In the genomic region with DNA sequence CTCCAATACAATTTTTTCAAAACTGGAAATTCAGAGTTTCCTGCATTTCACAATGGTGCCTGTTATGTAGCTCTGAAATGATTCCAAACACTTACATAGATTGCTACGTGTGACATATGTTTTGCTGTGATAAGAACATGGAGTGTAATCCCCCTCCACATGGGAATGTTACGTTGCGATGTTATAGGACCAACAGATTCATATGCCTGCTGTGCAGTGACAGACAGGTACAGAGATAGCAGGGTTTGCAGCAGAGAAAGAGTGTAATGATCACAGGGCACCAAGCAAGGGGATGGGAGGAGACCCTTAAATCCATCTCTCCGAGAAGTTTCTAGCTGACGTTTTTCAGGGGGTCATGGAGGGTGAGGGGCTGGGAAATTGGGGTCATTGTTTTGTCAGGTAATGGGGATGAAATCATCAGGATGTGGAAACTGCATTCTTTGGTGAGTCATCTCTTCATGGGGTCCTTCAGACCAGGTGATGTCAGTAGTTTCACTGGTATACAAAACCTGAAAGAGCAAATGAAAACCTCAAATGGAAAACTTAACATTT, we compare ENCODE assay signal across 17 cellular contexts.
DNase-seq lines count a peak whose midpoint lies in the region; TF ChIP-seq lines count a peak whose summit lies in the region.
"Had no signal": no experiment of that assay in that cellular context is flagged by ENCODE, and none has a peak within 500 bp of the region (broad histone marks: within the 10 kb centered on the region; RNA-seq: fewer than 3 reads in every experiment).

No MANE protein-coding gene starts in this region.

- no peaks in the 10 kb centered on the region for H3K36me3 Mint-ChIP-seq in brain
- H3K36me3 Mint-ChIP-seq: mesothelial cell of epicardium had no signal

- peak overlapping the region in 1 of 5 experiments; percentile 7 for H3K4me3 Mint-ChIP-seq in brain
- H3K4me3 Mint-ChIP-seq: mesothelial cell of epicardium had no signal

- TF ChIP-seq CTCF in brain (conservative IDR thresholded peaks at IDR 0.05) (no peak), foreskin fibroblast (IDR thresholded peaks at IDR 0.05; ENCODE audit: low read depth, low read length) (no peak)

- peaks cover 0 to 2% (median 0%) of the 10 kb centered on the region in 5 experiments for H3K9me3 Mint-ChIP-seq in brain
- H3K9me3 Mint-ChIP-seq: mesothelial cell of epicardium had no signal

- peaks cover 5% of the 10 kb centered on the region for H3K27me3 Mint-ChIP-seq in brain

- H3K4me3 ChIP-seq in foreskin fibroblast (ENCODE audit: low read depth in 1 of 2, low read length in 2 of 2), result no peak overlapping the region
- H3K4me3 ChIP-seq: coronary artery had no signal

- DNase-seq in DMS53 treated with DMSO at 0.1 percent for 48 hours (lab: John Stamatoyannopoulos, UW; ENCODE audit: unreplicated experiment) (peak; percentile 47), HT1080 (ENCODE audit: low read depth) (peak; percentile 69), kidney glomerular epithelial cell (lab: John Stamatoyannopoulos, UW) (peak; percentile 84), NCI-H510A (lab: John Stamatoyannopoulos, UW) (no peak), foreskin fibroblast (no peak), posterior vena cava (ENCODE audit: low spot score) (no peak)
- DNase-seq in stimulated activated CD4-positive, alpha-beta T cell treated with anti-CD3 and anti-CD28 coated beads, Interleukin-1b, Interleukin-23, amount 100 ng/mL, for 48 hours, result no peak
- DNase-seq: activated CD4-positive, alpha-beta T cell treated with anti-CD3 and anti-CD28 coated beads, Interleukin-2, amount 50 U/mL, for 1 hour; activated naive CD4-positive, alpha-beta T cell treated with Interleukin-2 at 50 U/mL for 16 hours; C1 segment of cervical spinal cord; NCI-H1436 treated with DMSO at 0.1 percent for 48 hours; NK-92 treated with Interleukin-12 subunit alpha and Interleukin-12 subunit beta, amount 100 ng/mL, for 24 hours; stimulated activated naive CD4-positive, alpha-beta T cell; T-helper 1 cell had no signal

- intact Hi-C loops in posterior vena cava (cut with DNase I), result no loop called here

- peaks cover 29% of the 10 kb centered on the region for H3K4me1 Mint-ChIP-seq in brain

- H3K27ac Mint-ChIP-seq in brain, result peak overlapping the region in 3 of 5 experiments; percentile 13 to 60 (median 23)
- H3K27ac Mint-ChIP-seq: mesothelial cell of epicardium had no signal

Comparison
In these comparisons a context has a peak if more than half of its experiments do, and no peak if none do; other contexts are left out.
1. DNase-seq: peak in DMS53 treated with DMSO at 0.1 percent for 48 hours (single experiment), HT1080 (single experiment) and kidney glomerular epithelial cell (single experiment); none in NCI-H510A (single experiment), foreskin fibroblast (0 of 2), stimulated activated CD4-positive, alpha-beta T cell treated with anti-CD3 and anti-CD28 coated beads, Interleukin-1b, Interleukin-23, amount 100 ng/mL, for 48 hours (single experiment) and posterior vena cava (single experiment).